In the genomic region with DNA sequence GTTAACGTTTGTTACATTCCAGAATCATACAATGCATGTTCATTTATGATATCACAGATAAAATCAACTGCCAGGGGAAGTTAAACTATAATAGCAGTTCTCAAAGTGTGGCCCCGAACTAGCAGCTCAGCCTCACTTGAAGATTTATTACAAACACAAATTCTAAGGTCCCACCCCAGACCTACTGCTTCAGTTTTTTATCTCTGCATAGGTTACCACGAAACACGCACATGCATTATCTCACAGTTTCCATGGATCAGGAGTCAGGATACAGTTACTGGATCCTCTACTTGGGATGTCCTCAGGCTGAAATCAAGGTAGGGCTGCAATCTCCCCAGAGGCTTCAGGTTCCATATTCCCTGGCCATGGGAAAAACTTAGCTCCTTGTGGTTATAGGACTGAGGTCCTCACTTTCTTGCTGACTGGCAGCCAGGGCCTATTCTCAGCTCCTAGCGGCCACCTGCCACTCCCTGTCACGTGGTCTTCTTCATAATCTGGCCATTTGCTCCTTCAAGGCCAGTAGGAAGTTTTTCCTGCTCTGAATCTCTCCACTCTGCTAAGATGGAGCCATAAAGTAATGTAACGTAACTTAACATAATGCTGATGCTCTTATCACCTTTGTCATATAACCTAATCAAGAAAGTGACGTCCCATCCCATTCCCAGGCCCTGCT, we compare ENCODE assay signal across 1 cellular context.
TF ChIP-seq lines count a peak whose summit lies in the region.

No MANE protein-coding gene starts in this region.

TF ChIP-seq in K562, 482 proteins besides CTCF, POLR2A, EP300 and RAD21 (continued from another document):
- no peak for TF ChIP-seq CTCFL (IDR thresholded peaks at IDR 0.05; ENCODE audit: borderline replicate concordance, insufficient read depth, low read depth, low read length, poor library complexity, severe bottlenecking)
- peak; percentile 30; the same call in 1 of the 2 replicates for TF ChIP-seq MTA2 (IDR thresholded peaks at IDR 0.05; ENCODE audit: low read depth)
- peak; percentile 43; the same call in 1 of the 2 replicates for TF ChIP-seq TEAD4 (IDR thresholded peaks at IDR 0.05; ENCODE audit: low read length)
- TF ChIP-seq TEAD4 (CRISPR knock-in tag; IDR thresholded peaks at IDR 0.05; ENCODE audit: borderline replicate concordance) = no peak
- TF ChIP-seq SMAD3 (CRISPR knock-in tag; conservative IDR thresholded peaks at IDR 0.05) = no peak
- no peak for TF ChIP-seq BMI1 (IDR thresholded peaks at IDR 0.05; ENCODE audit: low read length)
- peak; percentile 61 for TF ChIP-seq MEIS2 (IDR thresholded peaks at IDR 0.05; ENCODE audit: partially characterized antibody)
- no peak for TF ChIP-seq ILF3 (IDR thresholded peaks at IDR 0.05; ENCODE audit: borderline replicate concordance)
- peak; percentile 80 for TF ChIP-seq TFE3 (CRISPR knock-in tag; IDR thresholded peaks at IDR 0.05)
- TF ChIP-seq, protein P1, sequence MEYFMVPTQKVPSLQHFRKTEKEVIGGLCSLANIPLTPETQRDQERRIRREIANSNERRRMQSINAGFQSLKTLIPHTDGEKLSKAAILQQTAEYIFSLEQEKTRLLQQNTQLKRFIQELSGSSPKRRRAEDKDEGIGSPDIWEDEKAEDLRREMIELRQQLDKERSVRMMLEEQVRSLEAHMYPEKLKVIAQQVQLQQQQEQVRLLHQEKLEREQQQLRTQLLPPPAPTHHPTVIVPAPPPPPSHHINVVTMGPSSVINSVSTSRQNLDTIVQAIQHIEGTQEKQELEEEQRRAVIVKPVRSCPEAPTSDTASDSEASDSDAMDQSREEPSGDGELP (CRISPR knock-in tag; IDR thresholded peaks at IDR 0.05; ENCODE audit: borderline replicate concordance) = no peak
- peak; percentile 26; the same call in 1 of the 2 replicates for TF ChIP-seq L3MBTL2 (IDR thresholded peaks at IDR 0.05)
- TF ChIP-seq NELFE (IDR thresholded peaks at IDR 0.05; ENCODE audit: insufficient read depth, insufficient read length) = no peak
- TF ChIP-seq USF1 (CRISPR knock-in tag; IDR thresholded peaks at IDR 0.05) = peak; percentile 65
- no peak for TF ChIP-seq ZNF324 (CRISPR knock-in tag; IDR thresholded peaks at IDR 0.05)
- no peak for TF ChIP-seq RFX7 (CRISPR knock-in tag; IDR thresholded peaks at IDR 0.05)
- peak; percentile 47; the same call in 1 of the 2 replicates for TF ChIP-seq ARID1B (IDR thresholded peaks at IDR 0.05)
- TF ChIP-seq ATF7 (IDR thresholded peaks at IDR 0.05) = no peak
- TF ChIP-seq RAD51 (IDR thresholded peaks at IDR 0.05; ENCODE audit: borderline replicate concordance, low read depth) = peak; percentile 79
- no peak for TF ChIP-seq ZNF695 (CRISPR knock-in tag; IDR thresholded peaks at IDR 0.05)
- TF ChIP-seq, protein P2, sequence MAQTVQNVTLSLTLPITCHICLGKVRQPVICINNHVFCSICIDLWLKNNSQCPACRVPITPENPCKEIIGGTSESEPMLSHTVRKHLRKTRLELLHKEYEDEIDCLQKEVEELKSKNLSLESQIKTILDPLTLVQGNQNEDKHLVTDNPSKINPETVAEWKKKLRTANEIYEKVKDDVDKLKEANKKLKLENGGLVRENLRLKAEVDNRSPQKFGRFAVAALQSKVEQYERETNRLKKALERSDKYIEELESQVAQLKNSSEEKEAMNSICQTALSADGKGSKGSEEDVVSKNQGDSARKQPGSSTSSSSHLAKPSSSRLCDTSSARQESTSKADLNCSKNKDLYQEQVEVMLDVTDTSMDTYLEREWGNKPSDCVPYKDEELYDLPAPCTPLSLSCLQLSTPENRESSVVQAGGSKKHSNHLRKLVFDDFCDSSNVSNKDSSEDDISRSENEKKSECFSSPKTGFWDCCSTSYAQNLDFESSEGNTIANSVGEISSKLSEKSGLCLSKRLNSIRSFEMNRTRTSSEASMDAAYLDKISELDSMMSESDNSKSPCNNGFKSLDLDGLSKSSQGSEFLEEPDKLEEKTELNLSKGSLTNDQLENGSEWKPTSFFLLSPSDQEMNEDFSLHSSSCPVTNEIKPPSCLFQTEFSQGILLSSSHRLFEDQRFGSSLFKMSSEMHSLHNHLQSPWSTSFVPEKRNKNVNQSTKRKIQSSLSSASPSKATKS (CRISPR knock-in tag; IDR thresholded peaks at IDR 0.05) = no peak
- TF ChIP-seq ZNF764 (CRISPR knock-in tag; IDR thresholded peaks at IDR 0.05; ENCODE audit: low read depth) = no peak
- no peak for TF ChIP-seq SMARCB1 (IDR thresholded peaks at IDR 0.05; ENCODE audit: insufficient read length, low read depth)
- TF ChIP-seq, protein P3, sequence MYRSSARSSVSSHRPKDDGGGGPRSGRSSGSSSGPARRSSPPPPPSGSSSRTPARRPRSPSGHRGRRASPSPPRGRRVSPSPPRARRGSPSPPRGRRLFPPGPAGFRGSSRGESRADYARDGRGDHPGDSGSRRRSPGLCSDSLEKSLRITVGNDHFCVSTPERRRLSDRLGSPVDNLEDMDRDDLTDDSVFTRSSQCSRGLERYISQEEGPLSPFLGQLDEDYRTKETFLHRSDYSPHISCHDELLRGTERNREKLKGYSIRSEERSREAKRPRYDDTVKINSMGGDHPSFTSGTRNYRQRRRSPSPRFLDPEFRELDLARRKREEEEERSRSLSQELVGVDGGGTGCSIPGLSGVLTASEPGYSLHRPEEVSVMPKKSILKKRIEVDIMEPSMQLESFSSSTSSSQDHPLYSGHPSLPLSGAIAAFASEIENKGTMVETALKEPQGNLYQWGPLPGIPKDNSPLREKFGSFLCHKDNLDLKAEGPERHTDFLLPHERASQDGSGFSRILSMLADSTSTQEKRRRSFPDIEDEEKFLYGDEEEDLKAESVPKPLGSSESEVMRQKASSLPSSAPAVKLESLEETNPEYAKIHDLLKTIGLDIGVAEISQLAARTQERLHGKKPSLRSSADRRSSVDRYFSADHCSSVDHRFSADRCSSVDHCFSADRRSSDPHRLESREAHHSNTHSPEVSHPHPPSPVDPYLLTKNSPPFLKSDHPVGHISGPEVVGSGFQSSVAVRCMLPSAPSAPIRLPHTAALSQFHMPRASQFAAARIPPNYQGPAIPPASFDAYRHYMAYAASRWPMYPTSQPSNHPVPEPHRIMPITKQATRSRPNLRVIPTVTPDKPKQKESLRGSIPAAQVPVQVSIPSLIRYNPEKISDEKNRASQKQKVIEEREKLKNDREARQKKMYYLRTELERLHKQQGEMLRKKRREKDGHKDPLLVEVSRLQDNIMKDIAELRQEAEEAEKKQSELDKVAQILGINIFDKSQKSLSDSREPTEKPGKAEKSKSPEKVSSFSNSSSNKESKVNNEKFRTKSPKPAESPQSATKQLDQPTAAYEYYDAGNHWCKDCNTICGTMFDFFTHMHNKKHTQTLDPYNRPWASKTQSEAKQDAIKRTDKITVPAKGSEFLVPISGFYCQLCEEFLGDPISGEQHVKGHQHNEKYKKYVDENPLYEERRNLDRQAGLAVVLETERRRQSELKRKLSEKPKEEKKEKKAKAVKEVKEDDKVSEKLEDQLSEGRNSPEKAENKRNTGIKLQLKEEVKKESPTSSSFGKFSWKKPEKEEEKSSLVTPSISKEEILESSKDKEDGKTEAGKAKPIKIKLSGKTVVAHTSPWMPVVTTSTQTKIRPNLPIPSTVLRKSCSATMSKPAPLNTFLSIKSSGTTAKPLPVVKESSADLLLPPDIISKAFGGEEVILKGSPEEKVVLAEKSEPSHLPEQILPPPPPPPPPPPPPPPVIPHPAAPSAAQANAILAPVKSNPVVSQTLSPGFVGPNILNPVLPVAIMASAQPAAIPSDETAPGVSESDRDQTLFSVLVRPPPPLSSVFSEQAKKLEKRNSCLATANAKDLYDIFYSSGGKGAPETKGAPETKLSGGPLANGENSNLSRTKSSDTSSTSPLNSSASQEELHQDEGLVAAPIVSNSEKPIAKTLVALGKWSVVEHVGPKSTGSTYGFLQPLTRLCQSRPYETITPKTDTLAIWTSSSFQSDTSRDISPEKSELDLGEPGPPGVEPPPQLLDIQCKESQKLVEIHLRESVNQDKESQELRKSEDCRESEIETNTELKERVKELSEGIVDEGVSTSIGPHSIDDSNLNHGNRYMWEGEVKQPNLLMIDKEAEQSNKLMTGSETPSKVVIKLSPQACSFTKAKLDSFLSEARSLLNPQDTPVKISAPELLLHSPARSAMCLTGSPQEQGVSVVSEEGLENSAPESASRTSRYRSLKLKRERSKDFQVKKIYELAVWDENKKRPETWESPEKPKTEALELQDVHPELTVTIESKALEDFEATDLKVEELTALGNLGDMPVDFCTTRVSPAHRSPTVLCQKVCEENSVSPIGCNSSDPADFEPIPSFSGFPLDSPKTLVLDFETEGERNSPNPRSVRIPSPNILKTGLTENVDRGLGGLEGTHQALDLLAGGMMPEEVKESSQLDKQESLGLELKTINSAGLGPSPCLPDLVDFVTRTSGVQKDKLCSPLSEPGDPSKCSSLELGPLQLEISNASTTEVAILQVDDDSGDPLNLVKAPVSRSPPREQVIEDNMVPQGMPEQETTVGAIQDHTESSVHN (IDR thresholded peaks at IDR 0.05; ENCODE audit: borderline replicate concordance in 1 of 2, low read depth in 1 of 2) = no peak
- TF ChIP-seq ZNF23 (CRISPR knock-in tag; IDR thresholded peaks at IDR 0.05) = no peak
- peak; percentile 56 for TF ChIP-seq CBFA2T3 (IDR thresholded peaks at IDR 0.05)
- TF ChIP-seq GTF2E2 (tag; IDR thresholded peaks at IDR 0.05) = no peak
- 0 out of 2 replicates have a peak, but pooled peaks have one; percentile 5 for TF ChIP-seq PKNOX1 (IDR thresholded peaks at IDR 0.05)
- TF ChIP-seq, protein P4, sequence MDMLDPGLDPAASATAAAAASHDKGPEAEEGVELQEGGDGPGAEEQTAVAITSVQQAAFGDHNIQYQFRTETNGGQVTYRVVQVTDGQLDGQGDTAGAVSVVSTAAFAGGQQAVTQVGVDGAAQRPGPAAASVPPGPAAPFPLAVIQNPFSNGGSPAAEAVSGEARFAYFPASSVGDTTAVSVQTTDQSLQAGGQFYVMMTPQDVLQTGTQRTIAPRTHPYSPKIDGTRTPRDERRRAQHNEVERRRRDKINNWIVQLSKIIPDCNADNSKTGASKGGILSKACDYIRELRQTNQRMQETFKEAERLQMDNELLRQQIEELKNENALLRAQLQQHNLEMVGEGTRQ (CRISPR knock-in tag; IDR thresholded peaks at IDR 0.05) = peak; percentile 70
- no peak for TF ChIP-seq U2AF2 (optimal IDR thresholded peaks at IDR 0.05; ENCODE audit: low read depth, low read length)
- peak; percentile 65 for TF ChIP-seq TAL1 (IDR thresholded peaks at IDR 0.05)
- no peak for TF ChIP-seq STAG1 (CRISPR knock-in tag; IDR thresholded peaks at IDR 0.05; ENCODE audit: borderline replicate concordance)
- no peak for TF ChIP-seq RFX5 (IDR thresholded peaks at IDR 0.05; ENCODE audit: low read depth, low read length)
- no peak for TF ChIP-seq TARDBP (IDR thresholded peaks at IDR 0.05)
- TF ChIP-seq BCL6 (CRISPR knock-in tag; IDR thresholded peaks at IDR 0.05) = no peak
- TF ChIP-seq ZNF232 (CRISPR knock-in tag; IDR thresholded peaks at IDR 0.05) = no peak
- no peak for TF ChIP-seq HBP1 (CRISPR knock-in tag; IDR thresholded peaks at IDR 0.05)
- no peak for TF ChIP-seq SAFB2 (IDR thresholded peaks at IDR 0.05; ENCODE audit: borderline replicate concordance, low read depth, low read length, severe bottlenecking)
- no peak for TF ChIP-seq CHD1 (IDR thresholded peaks at IDR 0.05; ENCODE audit: low read length)
- no peak for TF ChIP-seq TBL1XR1 (IDR thresholded peaks at IDR 0.05; ENCODE audit: low read length in 2 of 2)
- 0 out of 2 replicates have a peak, but pooled peaks have one; percentile 22 for TF ChIP-seq NCOR1 (IDR thresholded peaks at IDR 0.05)
